Comparison of ENCODE assay signal across 19 cellular contexts in the genomic region with DNA sequence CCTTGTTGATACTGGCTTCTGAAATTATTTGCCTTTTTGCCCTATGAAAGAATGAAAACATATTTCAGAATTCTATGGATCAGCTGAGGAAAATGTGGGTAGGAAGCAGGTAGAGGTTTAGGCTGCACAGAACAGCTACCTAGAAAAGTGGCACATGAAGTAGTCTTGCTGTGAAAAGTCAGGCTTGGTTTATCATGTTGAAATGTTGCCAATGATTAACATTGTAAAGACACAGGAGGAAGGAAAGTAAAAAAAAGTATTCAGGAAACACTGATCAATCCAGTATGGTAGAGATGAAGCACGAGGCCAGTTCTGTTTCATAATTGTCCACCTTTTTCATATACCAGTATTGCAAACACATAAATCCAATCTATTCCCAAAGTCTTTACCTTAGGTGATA. TPM values are rescaled to one million over a fixed set of nuclear protein-coding genes. Genes with fewer than 3 reads are reported as not detected.
DNase-seq lines count a peak whose midpoint lies in the region; ATAC-seq, FAIRE-seq and TF ChIP-seq lines count a peak whose summit lies in the region.
"Had no signal": no experiment of that assay in that cellular context is flagged by ENCODE, and none has a peak within 500 bp of the region (broad histone marks: within the 10 kb centered on the region; RNA-seq: fewer than 3 reads in every experiment).

No MANE protein-coding gene starts in this region.

- H3K4me3 ChIP-seq in OCI-LY3 (ENCODE audit: low read length) (no peak overlapping the region), body of pancreas (no peak overlapping the region), small intestine (ENCODE audit: low read depth in 1 of 2, low read length in 2 of 2) (no peak overlapping the region), sigmoid colon (no peak overlapping the region)
- H3K4me3 ChIP-seq: A549, GM12878 had no signal

- intact Hi-C loops in body of pancreas (cut with DNase I) = no loop called here
- intact Hi-C loops in sigmoid colon (cut with DNase I) = no loop called here

- H3K9me3 ChIP-seq in OCI-LY3 (ENCODE audit: insufficient read depth, low read length) (no peaks in the 10 kb centered on the region), body of pancreas (no peaks in the 10 kb centered on the region), small intestine (ENCODE audit: control insufficient read depth, low read depth) (no peaks in the 10 kb centered on the region), sigmoid colon (no peaks in the 10 kb centered on the region)
- H3K9me3 ChIP-seq: A549 had no signal

- no peaks in the 10 kb centered on the region for H4K20me1 ChIP-seq in OCI-LY3 (ENCODE audit: insufficient read depth, low read length)

- no peak overlapping the region for H3K27ac ChIP-seq in OCI-LY3 (ENCODE audit: low read length)
- no peak overlapping the region for H3K27ac ChIP-seq in body of pancreas
- no peak overlapping the region for H3K27ac ChIP-seq in small intestine (ENCODE audit: low read depth in 1 of 2, low read length in 1 of 2)
- H3K27ac ChIP-seq in sigmoid colon = no peak overlapping the region
- H3K27ac ChIP-seq: A549 had no signal

- no peak overlapping the region for H3K9ac ChIP-seq in OCI-LY3 (ENCODE audit: low read length)

- no peak for TF ChIP-seq CTCF in OCI-LY3 (IDR thresholded peaks at IDR 0.05; ENCODE audit: low read depth, low read length)
- TF ChIP-seq CTCF in body of pancreas (IDR thresholded peaks at IDR 0.05) = no peak
- no peak for TF ChIP-seq CTCF in sigmoid colon (IDR thresholded peaks at IDR 0.05)

- TF ChIP-seq POLR2A in body of pancreas (IDR thresholded peaks at IDR 0.05) = no peak
- TF ChIP-seq POLR2A in sigmoid colon (IDR thresholded peaks at IDR 0.05) = no peak

- H3K36me3 ChIP-seq in OCI-LY3 (replicated peaks; ENCODE audit: low read depth, low read length) (peaks cover 16% of the 10 kb centered on the region), body of pancreas (replicated peaks in 1 of 2; ENCODE audit: insufficient read depth in 1 of 2, low read depth in 2 of 2) (no peaks in the 10 kb centered on the region), small intestine (ENCODE audit: control insufficient read depth in 2 of 2, insufficient read depth in 2 of 2, low read length in 2 of 2) (no peaks in the 10 kb centered on the region), sigmoid colon (no peaks in the 10 kb centered on the region)

- no peak overlapping the region for H3K4me2 ChIP-seq in OCI-LY3 (ENCODE audit: low read length)
- H3K4me2 ChIP-seq: A549 had no signal

- DNase-seq in body of pancreas = no peak
- peak; percentile 31 for DNase-seq in left kidney (ENCODE audit: low read depth, low spot score)
- DNase-seq in small intestine = peak; percentile 11
- DNase-seq in NCI-H774 (lab: John Stamatoyannopoulos, UW) = no peak
- no peak for DNase-seq in sigmoid colon
- no peak for DNase-seq in HPDE6-E6E7 (ENCODE audit: extremely low spot score)
- DNase-seq in COLO829 (ENCODE audit: low spot score) = no peak
- DNase-seq: CD8-positive, alpha-beta T cell; DMS79; HCEC 1CT; HFFc6; IMR-90; KG1 had no signal

- H3K4me1 ChIP-seq in OCI-LY3 (ENCODE audit: low read length) = peaks cover 42% of the 10 kb centered on the region
- peaks cover 6% of the 10 kb centered on the region for H3K4me1 ChIP-seq in body of pancreas
- H3K4me1 ChIP-seq in small intestine (ENCODE audit: control insufficient read depth in 2 of 2, insufficient read depth in 1 of 2, low read depth in 1 of 2, low read length in 1 of 2) = no peaks in the 10 kb centered on the region
- no peaks in the 10 kb centered on the region for H3K4me1 ChIP-seq in sigmoid colon
- H3K4me1 ChIP-seq: A549 had no signal

- no peak for TF ChIP-seq EP300 in sigmoid colon (IDR thresholded peaks at IDR 0.05)

- WGBS in body of pancreas, 2 donors = 30 to 36% methylated on average over 1 of the region's 1 CpG
- 19 to 56% (median 24%) methylated on average over 1 of the region's 1 CpG for WGBS in small intestine, 3 donors
- WGBS in sigmoid colon, 2 donors = 25 to 65% methylated on average over 1 of the region's 1 CpG

- H2AFZ ChIP-seq in OCI-LY3 (ENCODE audit: low read depth, low read length) = 0 out of 2 replicates have a peak overlapping the region, but pooled peaks have one; percentile 44

- H3K79me2 ChIP-seq in OCI-LY3 (ENCODE audit: low read length) = no peaks in the 10 kb centered on the region

- FAIRE-seq in small intestine (lab: Jason Lieb, UNC) = no peak
- FAIRE-seq: A549, GM12878, H1 had no signal

- peak; percentile 27 for ATAC-seq in body of pancreas
- ATAC-seq: A549; CD8-positive, alpha-beta T cell; GM12878 had no signal

- H3K27me3 ChIP-seq in OCI-LY3 (ENCODE audit: low read depth, low read length) (no peaks in the 10 kb centered on the region), body of pancreas (no peaks in the 10 kb centered on the region), small intestine (ENCODE audit: control insufficient read depth in 2 of 2, insufficient read depth in 2 of 2, low read length in 2 of 2) (no peaks in the 10 kb centered on the region), sigmoid colon (no peaks in the 10 kb centered on the region)

RNA-seq across cellular contexts. Expression of gene ABCA6, which starts 29.9 kb away (rescaled TPM):
- 10 to 100 TPM; 20.8 to 35.9 TPM for total RNA-seq in body of pancreas
- 1 to 10 TPM in 2 of 3 donors, under 1 TPM in 1; 0.89 to 6.5 (median 3.2) TPM for polyA plus RNA-seq in small intestine
- total RNA-seq in sigmoid colon = 100 to 1,000 TPM in 1 of 4 donors, 10 to 100 TPM in 3; 31.0 to 111 (median 72.1) TPM
- 1 to 10 TPM; 1.6 to 9.0 (median 4.4) TPM for polyA plus RNA-seq in sigmoid colon
- total RNA-seq: H1, HT-29 had no signal
- polyA plus RNA-seq: H1, IMR-90 had no signal

RNA-seq across cellular contexts. Expression of gene ABCA9, which starts 51.1 kb away (rescaled TPM):
- total RNA-seq in body of pancreas = 10 to 100 TPM in 1 of 2 donors, 1 to 10 TPM in 1; 8.8 to 30.7 TPM
- 1 to 10 TPM in 1 of 3 donors, under 1 TPM in 2; 0.54 to 2.4 (median 0.89) TPM for polyA plus RNA-seq in small intestine
- 10 to 100 TPM; 11.1 to 74.5 (median 41.7) TPM for total RNA-seq in sigmoid colon
- 1 to 10 TPM in 2 of 3 donors, under 1 TPM in 1; 0.23 to 6.0 (median 1.5) TPM for polyA plus RNA-seq in sigmoid colon
- total RNA-seq: CD8-positive, alpha-beta T cell; G401; H1; HFFc6; HT-29 had no signal
- polyA plus RNA-seq: H1, IMR-90 had no signal

Comparison
In these comparisons a context has a peak if more than half of its experiments do, and no peak if none do; other contexts are left out.
1. DNase-seq: peak in left kidney (single experiment) and small intestine (single experiment); none in body of pancreas (0 of 4), NCI-H774 (single experiment), sigmoid colon (single experiment), HPDE6-E6E7 (single experiment) and COLO829 (single experiment).